In the genomic region with DNA sequence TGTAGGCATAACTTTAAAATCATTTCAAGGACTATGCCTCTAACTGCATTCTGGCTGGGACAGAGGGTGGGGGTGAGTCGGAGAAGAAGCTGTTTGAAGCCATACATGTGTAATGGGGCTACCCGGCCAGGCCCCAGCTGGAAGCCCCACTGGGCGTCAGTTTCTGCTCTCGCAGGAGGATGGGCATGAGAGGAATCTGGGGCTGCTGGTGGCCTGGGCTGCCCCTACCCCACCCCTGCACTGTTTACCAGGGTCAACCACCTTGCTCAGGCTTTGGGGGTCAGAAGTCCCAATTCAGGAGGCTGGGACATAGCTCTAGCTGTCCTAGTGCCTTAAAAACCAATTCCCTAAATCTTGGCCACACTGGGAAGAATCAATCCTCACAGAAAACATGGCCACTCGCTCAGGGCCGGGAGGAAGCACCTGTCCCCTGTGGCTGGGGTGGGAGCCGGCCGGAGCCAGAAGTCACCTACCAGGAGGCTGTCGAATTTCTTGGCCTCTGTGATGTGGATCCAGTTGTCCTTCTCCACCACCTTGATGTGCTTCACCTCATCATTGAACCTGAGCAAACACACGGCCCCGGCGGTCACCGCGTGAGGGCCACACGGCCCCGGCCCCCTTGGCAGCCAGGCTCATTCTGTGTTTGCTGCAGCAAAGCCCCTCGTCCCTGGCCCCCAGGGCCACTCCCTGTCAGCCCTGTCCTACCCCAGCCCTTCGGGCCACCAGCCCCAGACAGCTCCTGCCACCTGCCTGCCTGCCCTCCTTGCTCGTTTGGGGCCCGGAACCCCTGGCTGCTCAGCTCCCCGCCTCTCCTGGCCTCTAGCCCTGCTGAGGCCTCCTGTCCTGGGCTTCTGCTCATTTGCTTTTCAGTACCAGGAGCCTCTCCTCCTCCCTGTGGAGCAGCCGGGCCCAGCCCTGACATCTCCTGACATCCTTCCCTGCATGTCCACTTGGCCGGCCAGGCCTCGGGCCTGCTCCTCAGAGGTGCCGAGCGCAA, we compare ENCODE assay signal across 22 cellular contexts. TPM values are rescaled to one million over a fixed set of nuclear protein-coding genes. Genes with fewer than 3 reads are reported as not detected.
A peak's percentile ranks its signal among the peaks of the same experiment; 100 is the strongest.
DNase-seq lines count a peak whose midpoint lies in the region; ATAC-seq and TF ChIP-seq lines count a peak whose summit lies in the region.
"Had no signal": no experiment of that assay in that cellular context is flagged by ENCODE, and none has a peak within 500 bp of the region (broad histone marks: within the 10 kb centered on the region; RNA-seq: fewer than 3 reads in every experiment).

No MANE protein-coding gene starts in this region.

- peaks cover 0 to 23% (median 4%) of the 10 kb centered on the region in 4 donors for H3K4me1 ChIP-seq in right lobe of liver
- no peaks in the 10 kb centered on the region for H3K4me1 ChIP-seq in suprapubic skin
- H3K4me1 ChIP-seq: parathyroid adenoma had no signal

- CTCF ChIA-PET in activated CD8-positive, alpha-beta memory T cell treated with anti-CD3 and anti-CD28 coated beads, Interleukin-2, amount 10 ng/mL, durations not matched to agents 7 days and 5 days (lab: Charles Lee) = interaction anchor here (0.6 to 1.9 kb wide), 3 partner anchors 29 to 586 kb away, joined by 3 to 5 read pairs (median 3); no protein-coding TSS in a partner anchor

- H3K27me3 ChIP-seq in WERI-Rb-1 (ENCODE audit: insufficient read depth, low read depth, severe bottlenecking) (no peaks in the 10 kb centered on the region), right lobe of liver (no peaks in the 10 kb centered on the region), suprapubic skin (no peaks in the 10 kb centered on the region)

- H3K9me3 ChIP-seq in WERI-Rb-1 (ENCODE audit: severe bottlenecking) (peaks cover 11% of the 10 kb centered on the region), right lobe of liver (no peaks in the 10 kb centered on the region), suprapubic skin (peaks cover 8% of the 10 kb centered on the region)

- H3K4me1 Mint-ChIP-seq in activated CD8-positive, alpha-beta memory T cell treated with anti-CD3 and anti-CD28 coated beads, Interleukin-2, amount 10 ng/mL, durations not matched to agents 7 days and 5 days = no peaks in the 10 kb centered on the region

- H3K36me3 ChIP-seq in WERI-Rb-1 = peaks cover 63% of the 10 kb centered on the region
- H3K36me3 ChIP-seq in right lobe of liver = peaks cover 0 to 29% (median 14%) of the 10 kb centered on the region in 4 donors
- H3K36me3 ChIP-seq in suprapubic skin = peaks cover 90% of the 10 kb centered on the region

- DNase-seq in activated CD8-positive, alpha-beta memory T cell treated with anti-CD3 and anti-CD28 coated beads, Interleukin-2, amount 50 U/mL, for 4 hours = peak; percentile 11
- no peak for DNase-seq in activated CD8-positive, alpha-beta memory T cell treated with anti-CD3 and anti-CD28 coated beads, Interleukin-2, amount 10 ng/mL, durations not matched to agents 7 days and 5 days
- DNase-seq in WERI-Rb-1 (peak; percentile 5), right lobe of liver (peak; percentile 19 to 52 (median 42)), suprapubic skin (ENCODE audit: low spot score in 2 of 2) (peak; percentile 40 to 72), superior temporal gyrus (ENCODE audit: extremely low spot score) (no peak), globus pallidus (ENCODE audit: low spot score) (no peak)
- DNase-seq: activated CD4-positive, alpha-beta T cell treated with anti-CD3 and anti-CD28 coated beads, Interleukin-2, amount 50 U/mL, for 4 hours; amygdala; cerebellar nuclear complex; DMS 273 treated with DMSO at 0.1 percent for 48 hours; GF-D8; NCI-H1048; NCI-H2081; NCI-H510A treated with DMSO at 0.1 percent for 48 hours; OCI-M1 had no signal

- no peak for TF ChIP-seq POLR2A in right lobe of liver (IDR thresholded peaks at IDR 0.05)
- no peak for TF ChIP-seq POLR2A in suprapubic skin (IDR thresholded peaks at IDR 0.05)

- intact Hi-C loops in right lobe of liver (cut with DNase I) = no loop called here

- no peak overlapping the region for H3K4me3 ChIP-seq in WERI-Rb-1 (ENCODE audit: low read depth, low read length)
- H3K4me3 ChIP-seq in right lobe of liver = no peak overlapping the region
- no peak overlapping the region for H3K4me3 ChIP-seq in suprapubic skin
- H3K4me3 ChIP-seq: GM23248 had no signal

- no peak overlapping the region for H3K27ac Mint-ChIP-seq in activated CD8-positive, alpha-beta memory T cell treated with anti-CD3 and anti-CD28 coated beads, Interleukin-2, amount 10 ng/mL, durations not matched to agents 7 days and 5 days
- H3K27ac Mint-ChIP-seq: activated T-helper 1 cell treated with anti-CD3 and anti-CD28 coated beads, Interleukin-12 subunit alpha, Interleukin-12 subunit beta, Interleukin-2, Interleukin-4 antibody, amounts not matched to agents 30 ng/mL and 10 ng/mL and 1 ng/mL, durations not matched to agents 14 hours and 24 hours and 36 hours had no signal

- TF ChIP-seq CTCF in WERI-Rb-1 (IDR thresholded peaks at IDR 0.05; ENCODE audit: low read depth, low read length) (no peak), right lobe of liver (IDR thresholded peaks at IDR 0.05) (no peak), suprapubic skin (IDR thresholded peaks at IDR 0.05) (no peak)

- H3K27ac ChIP-seq in WERI-Rb-1 = no peak overlapping the region
- H3K27ac ChIP-seq in right lobe of liver = no peak overlapping the region
- no peak overlapping the region for H3K27ac ChIP-seq in suprapubic skin
- H3K27ac ChIP-seq: C4-2B, GM23248, KMS-11, parathyroid adenoma had no signal

- H3K36me3 Mint-ChIP-seq in activated CD8-positive, alpha-beta memory T cell treated with anti-CD3 and anti-CD28 coated beads, Interleukin-2, amount 10 ng/mL, durations not matched to agents 7 days and 5 days = peaks cover under 1% of the 10 kb centered on the region

- ATAC-seq in activated CD8-positive, alpha-beta memory T cell treated with anti-CD3 and anti-CD28 coated beads, Interleukin-2, amount 10 ng/mL, durations not matched to agents 7 days and 5 days = no peak
- ATAC-seq in right lobe of liver (no peak), HG02678 (IDR thresholded peaks at IDR 0.05; ENCODE audit: unreplicated experiment) (no peak)

- H3K4me3 Mint-ChIP-seq in activated CD8-positive, alpha-beta memory T cell treated with anti-CD3 and anti-CD28 coated beads, Interleukin-2, amount 10 ng/mL, durations not matched to agents 7 days and 5 days = no peak overlapping the region
- H3K4me3 Mint-ChIP-seq: activated T-helper 1 cell treated with anti-CD3 and anti-CD28 coated beads, Interleukin-12 subunit alpha, Interleukin-12 subunit beta, Interleukin-2, Interleukin-4 antibody, amounts not matched to agents 30 ng/mL and 10 ng/mL and 1 ng/mL, durations not matched to agents 14 hours and 24 hours and 36 hours had no signal

- no peak for TF ChIP-seq EP300 in suprapubic skin (IDR thresholded peaks at IDR 0.05)

- no peaks in the 10 kb centered on the region for H3K9me3 Mint-ChIP-seq in activated CD8-positive, alpha-beta memory T cell treated with anti-CD3 and anti-CD28 coated beads, Interleukin-2, amount 10 ng/mL, durations not matched to agents 7 days and 5 days (ENCODE audit: low read depth)

- no peaks in the 10 kb centered on the region for H3K27me3 Mint-ChIP-seq in activated CD8-positive, alpha-beta memory T cell treated with anti-CD3 and anti-CD28 coated beads, Interleukin-2, amount 10 ng/mL, durations not matched to agents 7 days and 5 days

- WGBS in right lobe of liver (ENCODE audit: insufficient coverage, low coverage, low lambda C conversion rate, missing lambda C conversion rate) = 87% methylated on average over 9 of the region's 26 CpGs
- 89% methylated on average over 23 of the region's 26 CpGs for WGBS in suprapubic skin

RNA-seq across cellular contexts. Expression of gene SARDH, which starts 33.6 kb away (rescaled TPM):
- under 1 TPM; 0.38 to 0.56 TPM for total RNA-seq in activated CD8-positive, alpha-beta memory T cell treated with anti-CD3 and anti-CD28 coated beads, Interleukin-2, amount 10 ng/mL, durations not matched to agents 7 days and 5 days
- total RNA-seq in right lobe of liver = 100 to 1,000 TPM in 3 of 6 experiments, 10 to 100 TPM in 3; 67.3 to 183 (median 101) TPM
- under 1 TPM in 3 of 4 donors, not detected in 1; 0.32 to 0.98 (median 0.44) TPM for total RNA-seq in suprapubic skin

Comparison
In these comparisons a context has a peak if more than half of its experiments do, and no peak if none do; other contexts are left out.
1. DNase-seq: peak in activated CD8-positive, alpha-beta memory T cell treated with anti-CD3 and anti-CD28 coated beads, Interleukin-2, amount 50 U/mL, for 4 hours (single experiment), WERI-Rb-1 (single experiment), right lobe of liver (3 of 3) and suprapubic skin (2 of 2); none in activated CD8-positive, alpha-beta memory T cell treated with anti-CD3 and anti-CD28 coated beads, Interleukin-2, amount 10 ng/mL, durations not matched to agents 7 days and 5 days (single experiment), superior temporal gyrus (single experiment) and globus pallidus (single experiment).
2. RNA of gene SARDH, which starts 33.6 kb away (total RNA-seq): 67.3 to 183 TPM in right lobe of liver; 0.38 to 0.56 TPM in activated CD8-positive, alpha-beta memory T cell treated with anti-CD3 and anti-CD28 coated beads, Interleukin-2, amount 10 ng/mL, durations not matched to agents 7 days and 5 days and 0.32 to 0.98 TPM in suprapubic skin; every median in the first group is over 10 times any median in the second.